In genomic region chr1:79295967-79296366, GRCh38 we compare ENCODE assay signal across 24 cellular contexts.
DNase-seq lines count a peak whose midpoint lies in the region; ATAC-seq and TF ChIP-seq lines count a peak whose summit lies in the region.
"Had no signal": no experiment of that assay in that cellular context is flagged by ENCODE, and none has a peak within 500 bp of the region (broad histone marks: within the 10 kb centered on the region; RNA-seq: fewer than 3 reads in every experiment).

No MANE protein-coding gene starts in this region.

- TF ChIP-seq RAD21 in Ishikawa (IDR thresholded peaks at IDR 0.05; ENCODE audit: low read depth): no peak

- DNase-seq in AG10803 (ENCODE audit: low read depth) (peak; percentile 33), fibroblast of peridontal ligament (ENCODE audit: extremely low read depth) (peak; percentile 75), omental fat pad (ENCODE audit: low spot score) (no peak), DMS 273 treated with DMSO at 0.1 percent for 48 hours (lab: John Stamatoyannopoulos, UW) (no peak), A172 (ENCODE audit: low spot score) (no peak), cerebellum (ENCODE audit: low spot score) (no peak)
- DNase-seq: activated CD4-positive, CD25-positive, alpha-beta regulatory T cell; activated CD8-positive, alpha-beta memory T cell treated with anti-CD3 and anti-CD28 coated beads, Interleukin-2, amount 10 ng/mL, durations not matched to agents 7 days and 5 days; activated naive CD4-positive, alpha-beta T cell; activated T-cell treated with anti-CD3 and anti-CD28 coated beads, Interleukin-2, amount 50 U/mL, for 48 hours; adrenal gland; CD4-positive, CD25-positive, alpha-beta regulatory T cell; GOT3; KBM-7; left lung; naive thymus-derived CD4-positive, alpha-beta T cell; NCI-H1417; NCI-H2081 treated with DMSO at 0.1 percent for 48 hours; NCI-H345; NCI-H748 treated with DMSO at 0.1 percent for 48 hours; spleen; T-cell had no signal

- peak; percentile 10 for ATAC-seq in omental fat pad (ENCODE audit: low FRiP score)
- no peak for ATAC-seq in GM21737 (IDR thresholded peaks at IDR 0.05; ENCODE audit: unreplicated experiment)
- ATAC-seq: activated CD8-positive, alpha-beta memory T cell treated with anti-CD3 and anti-CD28 coated beads, Interleukin-2, amount 10 ng/mL, durations not matched to agents 7 days and 5 days; left lung; naive thymus-derived CD4-positive, alpha-beta T cell; T-cell had no signal

- no peak for TF ChIP-seq EP300 in Ishikawa (IDR thresholded peaks at IDR 0.05; ENCODE audit: borderline replicate concordance)

- no peak for TF ChIP-seq CTCF in AG10803 (conservative IDR thresholded peaks at IDR 0.05; ENCODE audit: low read length)
- TF ChIP-seq CTCF in omental fat pad (IDR thresholded peaks at IDR 0.05): no peak

- no peak overlapping the region for H3K4me3 ChIP-seq in AG10803 (ENCODE audit: low read length)
- H3K4me3 ChIP-seq: adrenal gland, left lung, spleen had no signal

TF ChIP-seq in Ishikawa, 13 proteins besides CTCF, POLR2A, EP300 and RAD21:
- TF ChIP-seq EGR1 (IDR thresholded peaks at IDR 0.05): no peak
- TF ChIP-seq ZBTB7A (IDR thresholded peaks at IDR 0.05; ENCODE audit: low read depth): no peak
- no peak for TF ChIP-seq MAX (IDR thresholded peaks at IDR 0.05)
- TF ChIP-seq NFIC (IDR thresholded peaks at IDR 0.05): no peak
- TF ChIP-seq CEBPB (IDR thresholded peaks at IDR 0.05): peak; percentile 24; the same call in 1 of the 2 replicates

Comparison
In these comparisons a context has a peak if more than half of its experiments do, and no peak if none do; other contexts are left out.
1. DNase-seq: peak in AG10803 (single experiment) and fibroblast of peridontal ligament (single experiment); none in omental fat pad (single experiment), DMS 273 treated with DMSO at 0.1 percent for 48 hours (single experiment), A172 (single experiment) and cerebellum (single experiment).